In genomic region chr17:4967539-4968165, GRCh38 we compare ENCODE assay signal across 8 cellular contexts. TPM values are rescaled to one million over a fixed set of nuclear protein-coding genes. Genes with fewer than 3 reads are reported as not detected.
A peak's percentile ranks its signal among the peaks of the same experiment; 100 is the strongest.
DNase-seq lines count a peak whose midpoint lies in the region; ATAC-seq and TF ChIP-seq lines count a peak whose summit lies in the region.

Gene SPAG7 (minus strand): TSS chr17:4967817. CDS start chr17:4967804, 13 bp downstream.

- peak within 1 kb of the TSS; percentile 77 for H3K4me3 ChIP-seq in GM08714 (ENCODE audit: low read length)
- H3K4me3 ChIP-seq in NB4 (ENCODE audit: low read depth, low read length): peak within 1 kb of the TSS; percentile 80
- H3K4me3 ChIP-seq in SK-N-SH (ENCODE audit: low read depth in 2 of 2, low read length in 1 of 2): peak within 1 kb of the TSS; percentile 59 to 72

- no peaks in the 10 kb centered on the region for H3K9me3 ChIP-seq in SK-N-SH

- H3F3A ChIP-seq in SK-N-SH (replicated peaks; ENCODE audit: insufficient read depth): peaks cover 24% of the 10 kb centered on the region

- DNase-seq in NB4 (ENCODE audit: low read depth) (peak; percentile 95), SK-N-SH (peak; percentile 95), globus pallidus (ENCODE audit: low spot score) (peak; percentile 98), omental fat pad (ENCODE audit: low spot score) (peak; percentile 79)
- DNase-seq in activated naive CD4-positive, alpha-beta T cell treated with anti-CD3 and anti-CD28 coated beads, Interleukin-2, amount 50 U/mL, for 16 hours: peak; percentile 89

- no peaks in the 10 kb centered on the region for H4K20me1 ChIP-seq in SK-N-SH (ENCODE audit: insufficient read depth)

- H3K79me2 ChIP-seq in SK-N-SH (ENCODE audit: insufficient read depth): peaks cover 49% of the 10 kb centered on the region

- H3K27ac ChIP-seq in SK-N-SH (ENCODE audit: low read depth in 2 of 2, low read length in 1 of 2): peak within 1 kb of the TSS; percentile 93 to 96
- peak within 1 kb of the TSS; percentile 97 for H3K27ac ChIP-seq in temporal lobe (ENCODE audit: low read depth, low read length)

- no peak for TF ChIP-seq EP300 in SK-N-SH (IDR thresholded peaks at IDR 0.05; ENCODE audit: borderline replicate concordance in 1 of 2, low read depth in 1 of 2, low read length in 1 of 2)

- POLR2A ChIA-PET in SK-N-SH (lab: Yijun Ruan, JAX): interaction anchor here (0.6 to 4.2 kb wide), 12 partner anchors 9 to 231 kb away, joined by 3 to 56 read pairs (median 5); partner anchors contain the start of genes ENO3, INCA1, KIF1C and PFN1

- H3K9me2 ChIP-seq in SK-N-SH: no peaks in the 10 kb centered on the region

- CTCF ChIA-PET in SK-N-SH (lab: Yijun Ruan, JAX): interaction anchor here (0.8 to 6.6 kb wide), 10 partner anchors 12 to 95 kb away, joined by 3 to 52 read pairs (median 5); partner anchors contain the start of genes CAMTA2, ENO3, RNF167 and SLC25A11

- H3K27me3 ChIP-seq in SK-N-SH (ENCODE audit: insufficient read depth): no peaks in the 10 kb centered on the region

- no peak within 1 kb of the TSS; the same call in none of the 2 replicates for H2AFZ ChIP-seq in SK-N-SH (ENCODE audit: low read depth)

- peaks cover 7 to 19% of the 10 kb centered on the region in 2 experiments for H3K36me3 ChIP-seq in SK-N-SH (replicated peaks in 1 of 2; ENCODE audit: control insufficient read depth in 1 of 2, insufficient read depth in 2 of 2, low read length in 1 of 2)

- peak; percentile 53 for ATAC-seq in HG02571 (IDR thresholded peaks at IDR 0.05; ENCODE audit: unreplicated experiment)
- peak; percentile 87 for ATAC-seq in omental fat pad (ENCODE audit: low FRiP score)

- peak; percentile 64 for TF ChIP-seq RAD21 in SK-N-SH (IDR thresholded peaks at IDR 0.05; ENCODE audit: low read length)

- 0% methylated on average over 4 of the region's 43 CpGs for WGBS in SK-N-SH (ENCODE audit: low lambda C conversion rate)

- peak within 1 kb of the TSS; percentile 77 for H3K9ac ChIP-seq in SK-N-SH

- peak; percentile 12 for TF ChIP-seq POLR2A in NB4 (IDR thresholded peaks at IDR 0.05; ENCODE audit: extremely low read depth, insufficient read length)

- TF ChIP-seq CTCF in NB4 (IDR thresholded peaks at IDR 0.05; ENCODE audit: low read depth, low read length): no peak
- TF ChIP-seq CTCF in SK-N-SH (IDR thresholded peaks at IDR 0.05): no peak; the same call in 1 of the 2 replicates
- no peak for TF ChIP-seq CTCF in omental fat pad (IDR thresholded peaks at IDR 0.05)

- peak within 1 kb of the TSS; percentile 97 for H3K4me2 ChIP-seq in SK-N-SH

- peaks cover 16 to 24% of the 10 kb centered on the region in 2 experiments; a peak in 3 of 4 replicates for H3K4me1 ChIP-seq in SK-N-SH (ENCODE audit: control insufficient read depth in 1 of 2, insufficient read depth in 2 of 2, low read depth in 1 of 2, low read length in 1 of 2)

TF ChIP-seq in SK-N-SH, 30 proteins besides CTCF, POLR2A, EP300 and RAD21:
- TF ChIP-seq IRF3 (IDR thresholded peaks at IDR 0.05; ENCODE audit: low read depth, low read length): no peak
- no peak for TF ChIP-seq ZBTB33 (IDR thresholded peaks at IDR 0.05; ENCODE audit: borderline replicate concordance, low read depth)
- TF ChIP-seq MXI1 (IDR thresholded peaks at IDR 0.05; ENCODE audit: low read depth, low read length): peak; percentile 62
- peak; percentile 68; the same call in 1 of the 2 replicates for TF ChIP-seq SIN3A (IDR thresholded peaks at IDR 0.05; ENCODE audit: borderline replicate concordance, low read depth, low read length)
- peak; percentile 97 for TF ChIP-seq YY1 (IDR thresholded peaks at IDR 0.05; ENCODE audit: low read depth)
- no peak for TF ChIP-seq TCF12 (IDR thresholded peaks at IDR 0.05)
- peak; percentile 61 for TF ChIP-seq GABPA (IDR thresholded peaks at IDR 0.05; ENCODE audit: low read depth)
- TF ChIP-seq CHD2 (IDR thresholded peaks at IDR 0.05; ENCODE audit: low read length, partially characterized antibody): peak; percentile 54
- TF ChIP-seq RCOR1 (IDR thresholded peaks at IDR 0.05; ENCODE audit: low read length): no peak
- TF ChIP-seq EZH2phosphoT487 (IDR thresholded peaks at IDR 0.05; ENCODE audit: borderline replicate concordance, low read depth): no peak
- peak; percentile 48 for TF ChIP-seq MAX (IDR thresholded peaks at IDR 0.05; ENCODE audit: low read depth)
- no peak for TF ChIP-seq RFX5 (IDR thresholded peaks at IDR 0.05; ENCODE audit: low read length)
- TF ChIP-seq TAF1 (IDR thresholded peaks at IDR 0.05; ENCODE audit: borderline replicate concordance, low read depth, low read length): peak; percentile 96
- no peak for TF ChIP-seq GATA2 (CRISPR knock-in tag; IDR thresholded peaks at IDR 0.05)
- no peak for TF ChIP-seq FOXM1 (IDR thresholded peaks at IDR 0.05; ENCODE audit: low read depth)
- 0 out of 2 replicates have a peak, but pooled peaks have one; percentile 22 for TF ChIP-seq ELF1 (IDR thresholded peaks at IDR 0.05)
- TF ChIP-seq MEF2A (IDR thresholded peaks at IDR 0.05; ENCODE audit: borderline replicate concordance, low read depth): no peak
- TF ChIP-seq FOSL2 (IDR thresholded peaks at IDR 0.05; ENCODE audit: borderline replicate concordance, low read depth): no peak; the same call in 1 of the 2 replicates
- TF ChIP-seq POLR2AphosphoS5 (IDR thresholded peaks at IDR 0.05; ENCODE audit: low read depth, low read length): no peak; the same call in none of the 2 replicates

RNA-seq across cellular contexts. Expression of gene SPAG7, which starts in this region (rescaled TPM):
- 122 and 133 TPM in 2 replicates for polyA plus RNA-seq in SK-N-SH (2012; rRNA removed)
- 124 and 131 TPM in 2 replicates for polyA plus RNA-seq in SK-N-SH (2012; cell fraction: cytosol; rRNA removed)
- polyA plus RNA-seq in SK-N-SH (2012; cell fraction: nucleus; rRNA removed): 148 and 166 TPM in 2 replicates
- total RNA-seq in omental fat pad (10 to 100 TPM; 45.3 to 71.0 (median 47.5) TPM), temporal lobe (34.4 TPM)

Comparison
In these comparisons a context has a peak if more than half of its experiments do, and no peak if none do; other contexts are left out.
1. Peak in every context shown above with its lines: DNase-seq, ATAC-seq, H3K4me3 ChIP-seq and H3K27ac ChIP-seq.